30 cellular contexts compared by ENCODE assay signal in genomic region chr2:26454561-26455001, GRCh38. TPM values are rescaled to one million over a fixed set of nuclear protein-coding genes. Genes with fewer than 3 reads are reported as not detected.
"Had no signal": no experiment of that assay in that cellular context is flagged by ENCODE, and none has a peak within 500 bp of the region (broad histone marks: within the 10 kb centered on the region; RNA-seq: fewer than 3 reads in every experiment).

No MANE protein-coding gene starts in this region.

- H3K9me3 Mint-ChIP-seq: activated CD4-positive, alpha-beta memory T cell treated with anti-CD3 and anti-CD28 coated beads for 36 hours; activated CD4-positive, alpha-beta T cell treated with anti-CD3 and anti-CD28 coated beads, Interleukin-2, amount 10 ng/mL, durations not matched to agents 24 days and 14 days; activated T-cell treated with anti-CD3 and anti-CD28 coated beads, Interleukin-2, amount 50 U/mL, for 4 hours; activated T-helper 17 cell treated with anti-CD3 and anti-CD28 coated beads, Interleukin-2, amount 50 U/mL, for 72 hours; central memory CD8-positive, alpha-beta T cell; dendritic cell treated with granulocyte-macrophage colony-stimulating factor and Interleukin-4, amounts not matched to agents 40 ng/mL and 50 ng/mL, for 4 days; natural killer cell treated with Interleukin-12 subunit alpha and Interleukin-12 subunit beta and Interleukin-15 and Interleukin-18, amount 100 ng/mL, for 72 hours had no signal

- H3K9me3 ChIP-seq: esophagus muscularis mucosa, left lung, lower lobe of right lung, ovary, psoas muscle, stomach, tibial nerve had no signal

- H3K4me1 Mint-ChIP-seq: activated CD4-positive, alpha-beta T cell treated with anti-CD3 and anti-CD28 coated beads, Interleukin-2, amount 10 ng/mL, durations not matched to agents 24 days and 14 days; activated T-helper 17 cell treated with anti-CD3 and anti-CD28 coated beads, Interleukin-2, amount 50 U/mL, for 72 hours; central memory CD8-positive, alpha-beta T cell; stimulated activated naive B cell treated with anti-CD40 and anti-IgM and Interleukin-4, amounts not matched to agents 10 μg/mL and 1 μg/mL and 100 μg/mL, for 72 hours had no signal

- H3K36me3 ChIP-seq: esophagus muscularis mucosa, heart right ventricle, left lung, lower lobe of right lung, ovary, stomach, tibial nerve had no signal

- H3K4me3 ChIP-seq: esophagus muscularis mucosa, heart right ventricle, left lung, lower lobe of right lung, ovary, psoas muscle, skin epidermis, stomach, tibial nerve had no signal

- DNase-seq: activated CD4-positive, alpha-beta memory T cell treated with anti-CD3 and anti-CD28 coated beads for 36 hours; activated CD4-positive, alpha-beta T cell treated with anti-CD3 and anti-CD28 coated beads, Interleukin-2, amount 10 ng/mL, durations not matched to agents 24 days and 14 days; activated CD4-positive, CD25-positive, alpha-beta regulatory T cell; activated gamma-delta T cell treated with Interleukin-2 at 50 U/mL for 16 hours; activated naive CD4-positive, alpha-beta T cell treated with anti-CD3 and anti-CD28 coated beads, Interleukin-2, amount 50 U/mL, for 16 hours; activated T-cell treated with anti-CD3 and anti-CD28 coated beads, Interleukin-2, amount 50 U/mL, for 4 hours; effector CD4-positive, alpha-beta T cell; foreskin keratinocyte; heart right ventricle; left lung; lower lobe of right lung; mesenchymal stem cell; ovary; psoas muscle; stimulated activated naive B cell treated with anti-CD40 and anti-IgM and Interleukin-4, amounts not matched to agents 10 μg/mL and 1 μg/mL and 100 μg/mL, for 72 hours; stomach; T-helper 1 cell had no signal

- ATAC-seq: activated T-cell treated with anti-CD3 and anti-CD28 coated beads, Interleukin-2, amount 50 U/mL, for 4 hours; activated T-helper 17 cell treated with anti-CD3 and anti-CD28 coated beads, Interleukin-2, amount 50 U/mL, for 72 hours; foreskin keratinocyte; natural killer cell treated with Interleukin-12 subunit alpha and Interleukin-12 subunit beta and Interleukin-15 and Interleukin-18, amount 100 ng/mL, for 72 hours; psoas muscle; stimulated activated naive B cell treated with anti-CD40 and anti-IgM and Interleukin-4, amounts not matched to agents 10 μg/mL and 1 μg/mL and 100 μg/mL, for 72 hours had no signal

- H3K27ac ChIP-seq: esophagus muscularis mucosa, foreskin keratinocyte, heart right ventricle, lower lobe of right lung, ovary, psoas muscle, tibial nerve had no signal

- H3K27me3 ChIP-seq: left lung, ovary, stomach, tibial nerve had no signal

- H3K4me1 ChIP-seq: foreskin keratinocyte, lower lobe of right lung, psoas muscle had no signal

- H3K4me3 Mint-ChIP-seq: activated CD4-positive, alpha-beta memory T cell treated with anti-CD3 and anti-CD28 coated beads for 36 hours; activated CD4-positive, alpha-beta T cell treated with anti-CD3 and anti-CD28 coated beads, Interleukin-2, amount 10 ng/mL, durations not matched to agents 24 days and 14 days; activated T-cell treated with anti-CD3 and anti-CD28 coated beads, Interleukin-2, amount 50 U/mL, for 4 hours; activated T-helper 17 cell treated with anti-CD3 and anti-CD28 coated beads, Interleukin-2, amount 50 U/mL, for 72 hours; central memory CD8-positive, alpha-beta T cell; dendritic cell treated with granulocyte-macrophage colony-stimulating factor and Interleukin-4, amounts not matched to agents 40 ng/mL and 50 ng/mL, for 4 days; natural killer cell treated with Interleukin-12 subunit alpha and Interleukin-12 subunit beta and Interleukin-15 and Interleukin-18, amount 100 ng/mL, for 72 hours; stimulated activated naive B cell treated with anti-CD40 and anti-IgM and Interleukin-4, amounts not matched to agents 10 μg/mL and 1 μg/mL and 100 μg/mL, for 72 hours had no signal

- H3K27ac Mint-ChIP-seq: activated CD4-positive, alpha-beta memory T cell treated with anti-CD3 and anti-CD28 coated beads for 36 hours; activated CD4-positive, alpha-beta T cell treated with anti-CD3 and anti-CD28 coated beads, Interleukin-2, amount 10 ng/mL, durations not matched to agents 24 days and 14 days; activated T-helper 17 cell treated with anti-CD3 and anti-CD28 coated beads, Interleukin-2, amount 50 U/mL, for 72 hours; dendritic cell treated with granulocyte-macrophage colony-stimulating factor and Interleukin-4, amounts not matched to agents 40 ng/mL and 50 ng/mL, for 4 days; natural killer cell treated with Interleukin-12 subunit alpha and Interleukin-12 subunit beta and Interleukin-15 and Interleukin-18, amount 100 ng/mL, for 72 hours; stimulated activated naive B cell treated with anti-CD40 and anti-IgM and Interleukin-4, amounts not matched to agents 10 μg/mL and 1 μg/mL and 100 μg/mL, for 72 hours had no signal

- H3K36me3 Mint-ChIP-seq: activated CD4-positive, alpha-beta memory T cell treated with anti-CD3 and anti-CD28 coated beads for 36 hours; natural killer cell treated with Interleukin-12 subunit alpha and Interleukin-12 subunit beta and Interleukin-15 and Interleukin-18, amount 100 ng/mL, for 72 hours; stimulated activated naive B cell treated with anti-CD40 and anti-IgM and Interleukin-4, amounts not matched to agents 10 μg/mL and 1 μg/mL and 100 μg/mL, for 72 hours had no signal

- H3K27me3 Mint-ChIP-seq: activated CD4-positive, alpha-beta memory T cell treated with anti-CD3 and anti-CD28 coated beads for 36 hours had no signal

RNA-seq across cellular contexts. Expression of gene OTOF, which starts 23.3 kb away (rescaled TPM):
- total RNA-seq: bronchial epithelial cell, foreskin keratinocyte had no signal
- polyA plus RNA-seq: foreskin keratinocyte had no signal

RNA-seq across cellular contexts. Expression of gene DRC1, which starts 52.9 kb away (rescaled TPM):
- total RNA-seq: activated CD4-positive, alpha-beta memory T cell treated with anti-CD3 and anti-CD28 coated beads for 36 hours; activated CD4-positive, alpha-beta T cell treated with anti-CD3 and anti-CD28 coated beads, Interleukin-2, amount 10 ng/mL, durations not matched to agents 24 days and 14 days; activated CD8-positive, alpha-beta memory T cell treated with anti-CD3 and anti-CD28 coated beads for 36 hours; activated T-cell treated with anti-CD3 and anti-CD28 coated beads, Interleukin-2, amount 50 U/mL, for 4 hours; activated T-helper 17 cell treated with anti-CD3 and anti-CD28 coated beads, Interleukin-2, amount 50 U/mL, for 72 hours; bronchial epithelial cell; foreskin keratinocyte; glomerular endothelial cell; mononuclear cell; natural killer cell treated with Interleukin-12 subunit alpha and Interleukin-12 subunit beta and Interleukin-15 and Interleukin-18, amount 100 ng/mL, for 72 hours; right cardiac atrium had no signal
- polyA plus RNA-seq: foreskin keratinocyte, right cardiac atrium, stomach, urinary bladder had no signal
